8 cellular contexts compared by ENCODE assay signal in the genomic region with DNA sequence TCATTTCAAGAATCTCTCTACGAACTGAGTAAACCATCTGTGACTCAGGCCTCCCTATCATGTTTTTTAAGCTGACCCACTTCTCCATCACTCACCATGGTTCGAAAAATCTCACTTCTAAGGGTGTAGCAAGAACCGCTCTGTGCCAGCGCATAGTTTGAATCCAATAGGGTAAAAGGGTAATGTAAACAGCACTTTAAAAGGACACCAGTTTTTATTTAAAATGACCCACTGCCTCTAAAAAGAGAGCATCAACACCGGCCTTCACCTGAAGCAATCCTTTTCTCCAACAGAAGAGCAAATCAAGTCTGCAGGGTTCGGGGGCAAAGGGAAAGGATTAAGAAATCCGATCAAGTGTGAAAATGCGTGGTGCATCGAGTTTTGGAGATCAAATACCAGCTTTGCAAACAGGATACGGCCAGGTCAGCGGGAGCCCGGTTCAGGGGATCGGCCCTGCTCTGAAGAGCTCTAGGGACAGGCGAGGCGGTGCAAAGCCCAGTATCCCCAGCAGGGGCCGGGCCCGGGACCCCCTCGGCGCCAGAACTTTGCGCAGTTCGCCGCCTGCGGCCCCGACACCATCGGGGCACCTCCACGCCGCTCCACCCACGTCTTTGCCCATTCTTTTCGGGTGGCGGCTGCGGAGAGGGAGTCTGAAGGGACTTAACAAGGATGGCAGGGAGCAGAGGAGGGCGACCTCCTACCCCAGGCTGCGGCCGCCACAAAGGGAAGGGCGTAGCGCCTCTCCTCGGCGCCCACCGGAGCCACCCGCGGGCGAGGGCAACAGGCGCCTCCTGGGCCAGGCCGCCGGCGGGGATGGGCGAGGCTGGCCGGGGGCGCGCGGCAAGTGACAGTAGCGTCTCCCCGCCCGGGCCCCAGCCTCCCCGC. TPM values are rescaled to one million over a fixed set of nuclear protein-coding genes. Genes with fewer than 3 reads are reported as not detected.
DNase-seq lines count a peak whose midpoint lies in the region; ATAC-seq and TF ChIP-seq lines count a peak whose summit lies in the region.

No MANE protein-coding gene starts in this region.

- H3K27me3 Mint-ChIP-seq in CD4-positive, CD25-positive, alpha-beta regulatory T cell = no peaks in the 10 kb centered on the region
- no peaks in the 10 kb centered on the region for H3K27me3 Mint-ChIP-seq in activated naive CD8-positive, alpha-beta T cell treated with anti-CD3 and anti-CD28 coated beads, Interleukin-2, amount 50 U/mL, for 24 hours

- no peaks in the 10 kb centered on the region for H3K9me3 Mint-ChIP-seq in CD4-positive, CD25-positive, alpha-beta regulatory T cell
- H3K9me3 Mint-ChIP-seq in activated naive CD8-positive, alpha-beta T cell treated with anti-CD3 and anti-CD28 coated beads, Interleukin-2, amount 50 U/mL, for 24 hours = no peaks in the 10 kb centered on the region

- H3K27ac Mint-ChIP-seq in CD4-positive, CD25-positive, alpha-beta regulatory T cell = peak overlapping the region; percentile 83 to 91 (median 89)
- peak overlapping the region; percentile 86 for H3K27ac Mint-ChIP-seq in activated naive CD8-positive, alpha-beta T cell treated with anti-CD3 and anti-CD28 coated beads, Interleukin-2, amount 50 U/mL, for 24 hours

- peaks cover 28 to 77% (median 52%) of the 10 kb centered on the region in 4 donors for H3K4me1 Mint-ChIP-seq in CD4-positive, CD25-positive, alpha-beta regulatory T cell
- peaks cover 59% of the 10 kb centered on the region for H3K4me1 Mint-ChIP-seq in activated naive CD8-positive, alpha-beta T cell treated with anti-CD3 and anti-CD28 coated beads, Interleukin-2, amount 50 U/mL, for 24 hours

- 2 to 3% methylated on average over 31 to 55 of the region's 55 CpGs for WGBS in heart right ventricle, 2 donors
- no CpG with 5 or more reads among the region's 55 CpGs for WGBS in trophoblast cell (ENCODE audit: extremely low coverage, insufficient coverage, insufficient read length)

- H3K9me3 ChIP-seq in CD4-positive, CD25-positive, alpha-beta regulatory T cell (ENCODE audit: control insufficient read depth in 2 of 2, low read length in 2 of 2) = no peaks in the 10 kb centered on the region
- H3K9me3 ChIP-seq in SJSA1 (replicated peaks) (no peaks in the 10 kb centered on the region), heart right ventricle (no peaks in the 10 kb centered on the region), trophoblast cell (ENCODE audit: insufficient read depth, low read depth, low read length) (no peaks in the 10 kb centered on the region)

- peak overlapping the region; percentile 46 for H3K14ac ChIP-seq in trophoblast cell (ENCODE audit: low read length)

- peak overlapping the region; percentile 49 for H3K9ac ChIP-seq in trophoblast cell (ENCODE audit: low read length)

- peaks cover 5% of the 10 kb centered on the region for H3K79me1 ChIP-seq in trophoblast cell (ENCODE audit: low read length)

- peak overlapping the region; percentile 37 for H4K12ac ChIP-seq in trophoblast cell (ENCODE audit: low read depth, low read length)

- no peak overlapping the region for H2BK120ac ChIP-seq in trophoblast cell (ENCODE audit: insufficient read depth, low read length, poor library complexity)

- H3K4me2 ChIP-seq in trophoblast cell (ENCODE audit: low read length) = peak overlapping the region; percentile 91

- no peak overlapping the region for H3K4ac ChIP-seq in trophoblast cell (ENCODE audit: low read depth, low read length)

- H2AK5ac ChIP-seq in trophoblast cell (ENCODE audit: low read length) = no peak overlapping the region

- H3K79me2 ChIP-seq in trophoblast cell (ENCODE audit: control insufficient read depth, insufficient read depth, low read length, poor library complexity) = no peaks in the 10 kb centered on the region

- H2BK12ac ChIP-seq in trophoblast cell (ENCODE audit: low read length) = no peak overlapping the region

- no peak overlapping the region for H3K23ac ChIP-seq in trophoblast cell (ENCODE audit: low read length)

- intact Hi-C loops in heart right ventricle (cut with DNase I) = loop anchor here in 3 of 10 donors (1.0 to 10.0 kb wide), 3 partner anchors 63 to 208 kb away; partner anchors contain the start of genes MEIG1 (in 1 of the 3) and RPP38 (in 1 of the 3)

- H3K36me3 ChIP-seq in CD4-positive, CD25-positive, alpha-beta regulatory T cell (ENCODE audit: control insufficient read depth, insufficient read depth, low read length) = no peaks in the 10 kb centered on the region
- H3K36me3 ChIP-seq in SJSA1 (peaks cover 2% of the 10 kb centered on the region; the same call in 1 of the 2 replicates), heart right ventricle (no peaks in the 10 kb centered on the region), trophoblast cell (ENCODE audit: control insufficient read depth in 1 of 2, insufficient read depth in 2 of 2, low read length in 2 of 2) (no peaks in the 10 kb centered on the region)

- peak overlapping the region; percentile 49 for H4K8ac ChIP-seq in trophoblast cell (ENCODE audit: low read depth, low read length)

- peak; percentile 29 to 61 (median 45) for DNase-seq in CD4-positive, CD25-positive, alpha-beta regulatory T cell
- DNase-seq in SJSA1 (ENCODE audit: low read depth in 1 of 2, low spot score in 2 of 2) (peak; percentile 72 to 73), heart right ventricle (peak; percentile 47 to 52), trophoblast cell (peak in 1 of 2 donors; percentile 24), cerebellar nuclear complex (lab: John Stamatoyannopoulos, UW) (no peak)
- peak; percentile 56 for DNase-seq in activated naive CD8-positive, alpha-beta T cell treated with anti-CD3 and anti-CD28 coated beads, Interleukin-2, amount 50 U/mL, for 24 hours

- no peaks in the 10 kb centered on the region for H3K27me3 ChIP-seq in CD4-positive, CD25-positive, alpha-beta regulatory T cell (ENCODE audit: control insufficient read depth, insufficient read depth, low read length)
- H3K27me3 ChIP-seq in SJSA1 (replicated peaks) (no peaks in the 10 kb centered on the region), heart right ventricle (peaks cover 0 to 15% (median 0%) of the 10 kb centered on the region in 7 donors), trophoblast cell (ENCODE audit: insufficient read depth, low read length) (no peaks in the 10 kb centered on the region)

- H3K18ac ChIP-seq in trophoblast cell (ENCODE audit: low read length) = peak overlapping the region; percentile 56

- H4K91ac ChIP-seq in trophoblast cell (ENCODE audit: low read depth, low read length) = no peak overlapping the region

- H3K27ac ChIP-seq in CD4-positive, CD25-positive, alpha-beta regulatory T cell (ENCODE audit: insufficient read depth, low read length, poor library complexity, severe bottlenecking) = peak overlapping the region; percentile 63
- peak overlapping the region; percentile 62 for H3K27ac ChIP-seq in SJSA1
- H3K27ac ChIP-seq in heart right ventricle = peak overlapping the region; percentile 64 to 96 (median 90)
- no peak overlapping the region for H3K27ac ChIP-seq in trophoblast cell (ENCODE audit: low read depth, low read length)

- peak overlapping the region; percentile 92 to 97 (median 96) for H3K4me3 Mint-ChIP-seq in CD4-positive, CD25-positive, alpha-beta regulatory T cell
- H3K4me3 Mint-ChIP-seq in activated naive CD8-positive, alpha-beta T cell treated with anti-CD3 and anti-CD28 coated beads, Interleukin-2, amount 50 U/mL, for 24 hours = peak overlapping the region; percentile 86

- ATAC-seq in CD4-positive, CD25-positive, alpha-beta regulatory T cell (ENCODE audit: low read depth in 2 of 2) = peak; percentile 4 to 8
- peak; percentile 27 for ATAC-seq in GM19328 (IDR thresholded peaks at IDR 0.05; ENCODE audit: unreplicated experiment)
- peak; percentile 31 for ATAC-seq in HG03378 (IDR thresholded peaks at IDR 0.05; ENCODE audit: unreplicated experiment)
- peak; percentile 58 for ATAC-seq in activated naive CD8-positive, alpha-beta T cell treated with anti-CD3 and anti-CD28 coated beads, Interleukin-2, amount 50 U/mL, for 24 hours
- ATAC-seq in heart right ventricle = peak; percentile 20 to 43 (median 36)

- peaks cover 65% of the 10 kb centered on the region for H3K4me1 ChIP-seq in CD4-positive, CD25-positive, alpha-beta regulatory T cell (ENCODE audit: control insufficient read depth, insufficient read depth, low read length, poor library complexity, severe bottlenecking)
- H3K4me1 ChIP-seq in SJSA1 (replicated peaks) (peaks cover 21% of the 10 kb centered on the region), heart right ventricle (peaks cover 7 to 48% (median 38%) of the 10 kb centered on the region in 9 donors), trophoblast cell (ENCODE audit: control insufficient read depth in 1 of 2, insufficient read depth in 2 of 2, low read length in 2 of 2) (peaks cover 7 to 10% of the 10 kb centered on the region in 2 experiments)

- peak; percentile 14 to 61 (median 48) for TF ChIP-seq CTCF in heart right ventricle (IDR thresholded peaks at IDR 0.05)

- H2BK5ac ChIP-seq in trophoblast cell (ENCODE audit: low read depth, low read length, poor library complexity) = peak overlapping the region; percentile 28

- H3K4me3 ChIP-seq in CD4-positive, CD25-positive, alpha-beta regulatory T cell (ENCODE audit: low read depth, low read length) = peak overlapping the region; percentile 97
- peak overlapping the region; percentile 94 for H3K4me3 ChIP-seq in SJSA1
- H3K4me3 ChIP-seq in heart right ventricle = peak overlapping the region; percentile 72 to 98 (median 88)
- peak overlapping the region; percentile 96 for H3K4me3 ChIP-seq in trophoblast cell (ENCODE audit: low read depth, low read length)

- H2AFZ ChIP-seq in trophoblast cell (ENCODE audit: insufficient read depth, low read length, poor library complexity) = peak overlapping the region; percentile 80

- H3K36me3 Mint-ChIP-seq in CD4-positive, CD25-positive, alpha-beta regulatory T cell = peaks cover 8% of the 10 kb centered on the region
- H3K36me3 Mint-ChIP-seq in activated naive CD8-positive, alpha-beta T cell treated with anti-CD3 and anti-CD28 coated beads, Interleukin-2, amount 50 U/mL, for 24 hours (ENCODE audit: low read depth) = peaks cover 1% of the 10 kb centered on the region

RNA-seq across cellular contexts. Expression of gene NMT2, which starts 0.8 kb away (rescaled TPM):
- 47.8 TPM for total RNA-seq in CD4-positive, CD25-positive, alpha-beta regulatory T cell
- polyA plus RNA-seq in CD4-positive, CD25-positive, alpha-beta regulatory T cell = 10 to 100 TPM; 37.1 to 50.3 (median 43.4) TPM
- total RNA-seq in SJSA1 (2014; rRNA removed; shearing (Covaris generic)) = 53.7 and 80.6 TPM in 2 replicates
- 10 to 100 TPM in 8 of 10 donors, 1 to 10 TPM in 2; 8.9 to 14.5 (median 12.3) TPM for total RNA-seq in heart right ventricle
- polyA plus RNA-seq in heart right ventricle = 1 to 10 TPM; 6.1 to 7.6 TPM
- polyA plus RNA-seq in trophoblast cell (2013) = 5.7 and 5.9 TPM in 2 replicates

Comparison
In these comparisons a context has a peak if more than half of its experiments do, and no peak if none do; other contexts are left out.
1. ATAC-seq: peak in every context shown above with its lines; median percentile 58 in activated naive CD8-positive, alpha-beta T cell treated with anti-CD3 and anti-CD28 coated beads, Interleukin-2, amount 50 U/mL, for 24 hours; 36 in heart right ventricle; 31 in HG03378; 27 in GM19328; 6 in CD4-positive, CD25-positive, alpha-beta regulatory T cell.
2. DNase-seq: peak in CD4-positive, CD25-positive, alpha-beta regulatory T cell (3 of 3), SJSA1 (2 of 2), activated naive CD8-positive, alpha-beta T cell treated with anti-CD3 and anti-CD28 coated beads, Interleukin-2, amount 50 U/mL, for 24 hours (single experiment) and heart right ventricle (2 of 2); none in cerebellar nuclear complex (0 of 2).
3. Peak in every context shown above with its lines, with median percentiles within 50 percentile points of each other: H3K4me3 ChIP-seq.